ENCODE assay signal across 12 cellular contexts in genomic region chr17:561118-561517, GRCh38.
DNase-seq lines count a peak whose midpoint lies in the region; ATAC-seq and TF ChIP-seq lines count a peak whose summit lies in the region.
"Had no signal": no experiment of that assay in that cellular context is flagged by ENCODE, and none has a peak within 500 bp of the region (broad histone marks: within the 10 kb centered on the region; RNA-seq: fewer than 3 reads in every experiment).

No MANE protein-coding gene starts in this region.

- H3K27ac Mint-ChIP-seq in neural crest cell (ENCODE audit: unreplicated experiment), result peak overlapping the region; percentile 92
- H3K27ac Mint-ChIP-seq: activated naive CD4-positive, alpha-beta T cell treated with anti-CD3 and anti-CD28 coated beads, Interleukin-2, amount 50 U/mL, for 24 hours had no signal

- H3K27me3 ChIP-seq in HCT116 (ENCODE audit: insufficient read depth, low read length) (no peaks in the 10 kb centered on the region), brain microvascular endothelial cell (replicated peaks) (no peaks in the 10 kb centered on the region), aorta (ENCODE audit: control insufficient read depth in 1 of 2, insufficient read depth in 2 of 2, low read length in 1 of 2) (no peaks in the 10 kb centered on the region)
- H3K27me3 ChIP-seq: uterus had no signal

- H3K27ac ChIP-seq in HCT116 (ENCODE audit: low read depth, low read length), result no peak overlapping the region
- H3K27ac ChIP-seq in brain microvascular endothelial cell, result peak overlapping the region; percentile 83
- H3K27ac ChIP-seq in aorta (ENCODE audit: low read depth in 1 of 2, low read length in 2 of 2), result no peak overlapping the region

- H3K36me3 Mint-ChIP-seq in neural crest cell (ENCODE audit: low read depth), result peaks cover 19% of the 10 kb centered on the region

- no peak overlapping the region for H3K9ac ChIP-seq in HCT116 (ENCODE audit: low read length)

- H3K36me3 ChIP-seq in HCT116 (ENCODE audit: control insufficient read depth in 1 of 2, insufficient read depth in 2 of 2, low read length in 2 of 2) (peaks cover 6 to 8% of the 10 kb centered on the region in 2 experiments; a peak in 2 of 4 replicates), brain microvascular endothelial cell (replicated peaks) (peaks cover 7% of the 10 kb centered on the region), aorta (ENCODE audit: control insufficient read depth in 1 of 2, insufficient read depth in 2 of 2, low read length in 1 of 2) (peaks cover 0 to 8% of the 10 kb centered on the region in 2 donors)
- H3K36me3 ChIP-seq: uterus had no signal

- no peak for TF ChIP-seq POLR2A in HCT116 (IDR thresholded peaks at IDR 0.05; ENCODE audit: borderline replicate concordance, extremely low read depth, insufficient read depth, insufficient read length)

- H4K20me1 ChIP-seq in HCT116 (ENCODE audit: insufficient read depth), result no peaks in the 10 kb centered on the region

- H3K9me3 ChIP-seq in HCT116 (ENCODE audit: control insufficient read depth in 1 of 2, insufficient read depth in 1 of 2, low read depth in 1 of 2, low read length in 2 of 2), result no peaks in the 10 kb centered on the region
- H3K9me3 ChIP-seq in aorta (ENCODE audit: control insufficient read depth, low read length), result no peaks in the 10 kb centered on the region
- H3K9me3 ChIP-seq: uterus had no signal

- CTCF ChIA-PET in HCT116 (lab: Charles Lee), result no interaction called here

- H3K9me2 ChIP-seq in HCT116 (ENCODE audit: insufficient read depth), result no peaks in the 10 kb centered on the region

- peak overlapping the region; percentile 0; the same call in 1 of the 2 replicates for H3K4me2 ChIP-seq in HCT116 (ENCODE audit: low read length)

- peaks cover 17% of the 10 kb centered on the region for H3K4me1 Mint-ChIP-seq in neural crest cell
- H3K4me1 Mint-ChIP-seq: activated naive CD4-positive, alpha-beta T cell treated with anti-CD3 and anti-CD28 coated beads, Interleukin-2, amount 50 U/mL, for 24 hours had no signal

- DNase-seq in AG10803 (ENCODE audit: low read depth) (peak; percentile 43), HCT116 (ENCODE audit: low read depth, low spot score) (no peak), brain microvascular endothelial cell (peak; percentile 69), neural crest cell (ENCODE audit: low read depth, low spot score) (no peak), UCSD-AML1 (lab: John Stamatoyannopoulos, UW; ENCODE audit: unreplicated experiment) (no peak), D341Med (ENCODE audit: low spot score) (no peak), Ammon's horn (ENCODE audit: low spot score) (no peak), aorta (no peak)
- DNase-seq: NCI-H446 treated with DMSO at 0.1 percent for 48 hours, uterus had no signal

- POLR2A ChIA-PET in HCT116 (lab: Charles Lee), result no interaction called here

- no peaks in the 10 kb centered on the region for H3K27me3 Mint-ChIP-seq in neural crest cell (ENCODE audit: low read depth)
- H3K27me3 Mint-ChIP-seq: activated naive CD4-positive, alpha-beta T cell treated with anti-CD3 and anti-CD28 coated beads, Interleukin-2, amount 50 U/mL, for 24 hours had no signal

- no peak overlapping the region for H3K4me3 Mint-ChIP-seq in neural crest cell
- H3K4me3 Mint-ChIP-seq: activated naive CD4-positive, alpha-beta T cell treated with anti-CD3 and anti-CD28 coated beads, Interleukin-2, amount 50 U/mL, for 24 hours had no signal

- no peak for TF ChIP-seq RAD21 in HCT116 (IDR thresholded peaks at IDR 0.05; ENCODE audit: low read depth)

- intact Hi-C loops in HCT116 (cut with micrococcal nuclease) (no loop called here), aorta (cut with DNase I) (no loop called here)

- TF ChIP-seq CTCF in AG10803 (conservative IDR thresholded peaks at IDR 0.05; ENCODE audit: low read length) (no peak), HCT116 (IDR thresholded peaks at IDR 0.05 in 2 of 3, conservative IDR thresholded peaks at IDR 0.05 in 1 of 3; ENCODE audit: borderline replicate concordance in 1 of 3, insufficient read depth in 1 of 3, low read depth in 2 of 3, low read length in 2 of 3) (no peak), brain microvascular endothelial cell (IDR thresholded peaks at IDR 0.05; ENCODE audit: low read depth, low read length, missing control alignments) (no peak), neural crest cell (conservative IDR thresholded peaks at IDR 0.05) (no peak)

- BruUV-seq in HCT116 (replicated peaks; lab: Mats Ljungman, UMichigan), result no TSS peak

- H3K4me1 ChIP-seq in HCT116 (ENCODE audit: control insufficient read depth in 1 of 2, insufficient read depth in 2 of 2, low read length in 2 of 2) (peaks cover 0 to 20% of the 10 kb centered on the region in 2 experiments; a peak in 1 of 4 replicates), aorta (ENCODE audit: control insufficient read depth in 1 of 2, insufficient read depth in 2 of 2, low read length in 2 of 2) (no peaks in the 10 kb centered on the region)
- H3K4me1 ChIP-seq: uterus had no signal

- in situ Hi-C loops in brain microvascular endothelial cell (cut with HindIII; ENCODE audit: low pct_ligation_motif_present, low sequenced_read_pairs), result no loop called here

- H3K4me3 ChIP-seq in AG10803 (ENCODE audit: low read length), result no peak overlapping the region
- H3K4me3 ChIP-seq in HCT116 (replicated peaks in 1 of 2; ENCODE audit: low read depth in 1 of 2, low read length in 2 of 2), result no peak overlapping the region
- no peak overlapping the region for H3K4me3 ChIP-seq in brain microvascular endothelial cell (ENCODE audit: low read depth, low read length)
- H3K4me3 ChIP-seq in aorta (ENCODE audit: low read length in 2 of 2), result no peak overlapping the region
- H3K4me3 ChIP-seq: uterus had no signal

- no peaks in the 10 kb centered on the region for H3K9me3 Mint-ChIP-seq in neural crest cell
- H3K9me3 Mint-ChIP-seq: activated naive CD4-positive, alpha-beta T cell treated with anti-CD3 and anti-CD28 coated beads, Interleukin-2, amount 50 U/mL, for 24 hours had no signal

- RAD21 ChIA-PET in HCT116 (lab: Charles Lee; ENCODE audit: low non-redundant PET in 1 of 2, low total read pairs in 2 of 2, uncharacterized antibody in 2 of 2, unreplicated experiment in 2 of 2), result no interaction called here

- 66 to 72% methylated on average over 5 of the region's 5 CpGs for WGBS in aorta, 2 donors

- no peak overlapping the region for H2AFZ ChIP-seq in HCT116 (ENCODE audit: low read depth, low read length, poor library complexity, severe bottlenecking)

- ATAC-seq in HCT116 (no peak), aorta (ENCODE audit: low FRiP score) (no peak)
- ATAC-seq: HepG2 had no signal

- no peaks in the 10 kb centered on the region for H3K79me2 ChIP-seq in HCT116 (ENCODE audit: insufficient read depth, low read length)

TF ChIP-seq in HCT116, 20 proteins besides CTCF, POLR2A, EP300 and RAD21 (continues in another document):
- no peak for TF ChIP-seq SRF (IDR thresholded peaks at IDR 0.05; ENCODE audit: low read depth)
- TF ChIP-seq EZH2 (IDR thresholded peaks at IDR 0.05), result no peak
- no peak for TF ChIP-seq ATF3 (IDR thresholded peaks at IDR 0.05)
- no peak for TF ChIP-seq ZFX (IDR thresholded peaks at IDR 0.05)
- TF ChIP-seq, protein P1, sequence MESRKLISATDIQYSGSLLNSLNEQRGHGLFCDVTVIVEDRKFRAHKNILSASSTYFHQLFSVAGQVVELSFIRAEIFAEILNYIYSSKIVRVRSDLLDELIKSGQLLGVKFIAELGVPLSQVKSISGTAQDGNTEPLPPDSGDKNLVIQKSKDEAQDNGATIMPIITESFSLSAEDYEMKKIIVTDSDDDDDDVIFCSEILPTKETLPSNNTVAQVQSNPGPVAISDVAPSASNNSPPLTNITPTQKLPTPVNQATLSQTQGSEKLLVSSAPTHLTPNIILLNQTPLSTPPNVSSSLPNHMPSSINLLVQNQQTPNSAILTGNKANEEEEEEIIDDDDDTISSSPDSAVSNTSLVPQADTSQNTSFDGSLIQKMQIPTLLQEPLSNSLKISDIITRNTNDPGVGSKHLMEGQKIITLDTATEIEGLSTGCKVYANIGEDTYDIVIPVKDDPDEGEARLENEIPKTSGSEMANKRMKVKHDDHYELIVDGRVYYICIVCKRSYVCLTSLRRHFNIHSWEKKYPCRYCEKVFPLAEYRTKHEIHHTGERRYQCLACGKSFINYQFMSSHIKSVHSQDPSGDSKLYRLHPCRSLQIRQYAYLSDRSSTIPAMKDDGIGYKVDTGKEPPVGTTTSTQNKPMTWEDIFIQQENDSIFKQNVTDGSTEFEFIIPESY (IDR thresholded peaks at IDR 0.05; ENCODE audit: extremely low read depth, insufficient replicate concordance, low read length), result no peak
- TF ChIP-seq CBX3 (IDR thresholded peaks at IDR 0.05; ENCODE audit: low read depth), result no peak
- TF ChIP-seq, protein P2, sequence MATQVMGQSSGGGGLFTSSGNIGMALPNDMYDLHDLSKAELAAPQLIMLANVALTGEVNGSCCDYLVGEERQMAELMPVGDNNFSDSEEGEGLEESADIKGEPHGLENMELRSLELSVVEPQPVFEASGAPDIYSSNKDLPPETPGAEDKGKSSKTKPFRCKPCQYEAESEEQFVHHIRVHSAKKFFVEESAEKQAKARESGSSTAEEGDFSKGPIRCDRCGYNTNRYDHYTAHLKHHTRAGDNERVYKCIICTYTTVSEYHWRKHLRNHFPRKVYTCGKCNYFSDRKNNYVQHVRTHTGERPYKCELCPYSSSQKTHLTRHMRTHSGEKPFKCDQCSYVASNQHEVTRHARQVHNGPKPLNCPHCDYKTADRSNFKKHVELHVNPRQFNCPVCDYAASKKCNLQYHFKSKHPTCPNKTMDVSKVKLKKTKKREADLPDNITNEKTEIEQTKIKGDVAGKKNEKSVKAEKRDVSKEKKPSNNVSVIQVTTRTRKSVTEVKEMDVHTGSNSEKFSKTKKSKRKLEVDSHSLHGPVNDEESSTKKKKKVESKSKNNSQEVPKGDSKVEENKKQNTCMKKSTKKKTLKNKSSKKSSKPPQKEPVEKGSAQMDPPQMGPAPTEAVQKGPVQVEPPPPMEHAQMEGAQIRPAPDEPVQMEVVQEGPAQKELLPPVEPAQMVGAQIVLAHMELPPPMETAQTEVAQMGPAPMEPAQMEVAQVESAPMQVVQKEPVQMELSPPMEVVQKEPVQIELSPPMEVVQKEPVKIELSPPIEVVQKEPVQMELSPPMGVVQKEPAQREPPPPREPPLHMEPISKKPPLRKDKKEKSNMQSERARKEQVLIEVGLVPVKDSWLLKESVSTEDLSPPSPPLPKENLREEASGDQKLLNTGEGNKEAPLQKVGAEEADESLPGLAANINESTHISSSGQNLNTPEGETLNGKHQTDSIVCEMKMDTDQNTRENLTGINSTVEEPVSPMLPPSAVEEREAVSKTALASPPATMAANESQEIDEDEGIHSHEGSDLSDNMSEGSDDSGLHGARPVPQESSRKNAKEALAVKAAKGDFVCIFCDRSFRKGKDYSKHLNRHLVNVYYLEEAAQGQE (IDR thresholded peaks at IDR 0.05; ENCODE audit: low read depth), result no peak
- no peak for TF ChIP-seq TCF7L2 (IDR thresholded peaks at IDR 0.05; ENCODE audit: borderline replicate concordance, extremely low read depth, insufficient read depth, insufficient read length)
- no peak for TF ChIP-seq POLR2AphosphoS5 (IDR thresholded peaks at IDR 0.05; ENCODE audit: low read depth, low read length)

Comparison
In these comparisons a context has a peak if more than half of its experiments do, and no peak if none do; other contexts are left out.
1. DNase-seq: peak in AG10803 (single experiment) and brain microvascular endothelial cell (single experiment); none in HCT116 (single experiment), neural crest cell (single experiment), UCSD-AML1 (single experiment), D341Med (single experiment), Ammon's horn (single experiment) and aorta (0 of 2).